3 cellular contexts compared by ENCODE assay signal in the genomic region with DNA sequence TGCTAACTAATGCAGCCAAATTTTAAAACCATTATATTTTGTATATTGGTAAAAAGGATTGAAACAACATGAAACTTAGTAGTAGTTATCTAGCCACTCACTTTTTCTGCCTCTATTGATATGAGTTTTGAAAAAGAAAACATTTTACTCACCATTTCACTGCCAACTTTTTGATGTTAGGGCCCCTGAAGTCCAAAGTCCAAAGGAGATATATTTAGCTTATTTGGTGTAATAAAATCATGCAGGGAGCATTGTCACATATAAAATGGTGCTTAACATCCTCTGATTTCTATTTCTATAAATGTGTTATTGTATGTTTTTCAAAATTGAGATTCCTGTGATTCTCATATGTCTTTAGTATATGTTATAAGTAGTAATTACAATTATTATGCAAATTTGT.
A peak's percentile ranks its signal among the peaks of the same experiment; 100 is the strongest.
TF ChIP-seq lines count a peak whose summit lies in the region.

No MANE protein-coding gene starts in this region.

TF ChIP-seq in liver, 16 proteins besides CTCF, POLR2A, EP300 and RAD21:
- TF ChIP-seq FOXA1 (IDR thresholded peaks at IDR 0.05) (no peak), HNF4A (conservative IDR thresholded peaks at IDR 0.05) (peak; percentile 33 to 34)
TF ChIP-seq in liver: peak in this region for 1.

TF ChIP-seq in HepG2, 621 proteins besides CTCF, POLR2A, EP300 and RAD21:
- TF ChIP-seq, protein P1, sequence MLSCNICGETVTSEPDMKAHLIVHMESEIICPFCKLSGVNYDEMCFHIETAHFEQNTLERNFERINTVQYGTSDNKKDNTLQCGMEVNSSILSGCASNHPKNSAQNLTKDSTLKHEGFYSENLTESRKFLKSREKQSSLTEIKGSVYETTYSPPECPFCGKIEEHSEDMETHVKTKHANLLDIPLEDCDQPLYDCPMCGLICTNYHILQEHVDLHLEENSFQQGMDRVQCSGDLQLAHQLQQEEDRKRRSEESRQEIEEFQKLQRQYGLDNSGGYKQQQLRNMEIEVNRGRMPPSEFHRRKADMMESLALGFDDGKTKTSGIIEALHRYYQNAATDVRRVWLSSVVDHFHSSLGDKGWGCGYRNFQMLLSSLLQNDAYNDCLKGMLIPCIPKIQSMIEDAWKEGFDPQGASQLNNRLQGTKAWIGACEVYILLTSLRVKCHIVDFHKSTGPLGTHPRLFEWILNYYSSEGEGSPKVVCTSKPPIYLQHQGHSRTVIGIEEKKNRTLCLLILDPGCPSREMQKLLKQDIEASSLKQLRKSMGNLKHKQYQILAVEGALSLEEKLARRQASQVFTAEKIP (CRISPR knock-in tag; IDR thresholded peaks at IDR 0.05; ENCODE audit: borderline replicate concordance): no peak
- TF ChIP-seq, protein P2, sequence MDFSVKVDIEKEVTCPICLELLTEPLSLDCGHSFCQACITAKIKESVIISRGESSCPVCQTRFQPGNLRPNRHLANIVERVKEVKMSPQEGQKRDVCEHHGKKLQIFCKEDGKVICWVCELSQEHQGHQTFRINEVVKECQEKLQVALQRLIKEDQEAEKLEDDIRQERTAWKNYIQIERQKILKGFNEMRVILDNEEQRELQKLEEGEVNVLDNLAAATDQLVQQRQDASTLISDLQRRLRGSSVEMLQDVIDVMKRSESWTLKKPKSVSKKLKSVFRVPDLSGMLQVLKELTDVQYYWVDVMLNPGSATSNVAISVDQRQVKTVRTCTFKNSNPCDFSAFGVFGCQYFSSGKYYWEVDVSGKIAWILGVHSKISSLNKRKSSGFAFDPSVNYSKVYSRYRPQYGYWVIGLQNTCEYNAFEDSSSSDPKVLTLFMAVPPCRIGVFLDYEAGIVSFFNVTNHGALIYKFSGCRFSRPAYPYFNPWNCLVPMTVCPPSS (IDR thresholded peaks at IDR 0.05): no peak
- TF ChIP-seq TGIF2 (CRISPR knock-in tag; IDR thresholded peaks at IDR 0.05): no peak
- TF ChIP-seq, protein P3, sequence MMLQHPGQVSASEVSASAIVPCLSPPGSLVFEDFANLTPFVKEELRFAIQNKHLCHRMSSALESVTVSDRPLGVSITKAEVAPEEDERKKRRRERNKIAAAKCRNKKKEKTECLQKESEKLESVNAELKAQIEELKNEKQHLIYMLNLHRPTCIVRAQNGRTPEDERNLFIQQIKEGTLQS (CRISPR knock-in tag; IDR thresholded peaks at IDR 0.05): no peak
- no peak for TF ChIP-seq XRCC5 (optimal IDR thresholded peaks at IDR 0.05; ENCODE audit: low read length)
- TF ChIP-seq ZSCAN30 (CRISPR knock-in tag; IDR thresholded peaks at IDR 0.05): no peak
- TF ChIP-seq, protein P4, sequence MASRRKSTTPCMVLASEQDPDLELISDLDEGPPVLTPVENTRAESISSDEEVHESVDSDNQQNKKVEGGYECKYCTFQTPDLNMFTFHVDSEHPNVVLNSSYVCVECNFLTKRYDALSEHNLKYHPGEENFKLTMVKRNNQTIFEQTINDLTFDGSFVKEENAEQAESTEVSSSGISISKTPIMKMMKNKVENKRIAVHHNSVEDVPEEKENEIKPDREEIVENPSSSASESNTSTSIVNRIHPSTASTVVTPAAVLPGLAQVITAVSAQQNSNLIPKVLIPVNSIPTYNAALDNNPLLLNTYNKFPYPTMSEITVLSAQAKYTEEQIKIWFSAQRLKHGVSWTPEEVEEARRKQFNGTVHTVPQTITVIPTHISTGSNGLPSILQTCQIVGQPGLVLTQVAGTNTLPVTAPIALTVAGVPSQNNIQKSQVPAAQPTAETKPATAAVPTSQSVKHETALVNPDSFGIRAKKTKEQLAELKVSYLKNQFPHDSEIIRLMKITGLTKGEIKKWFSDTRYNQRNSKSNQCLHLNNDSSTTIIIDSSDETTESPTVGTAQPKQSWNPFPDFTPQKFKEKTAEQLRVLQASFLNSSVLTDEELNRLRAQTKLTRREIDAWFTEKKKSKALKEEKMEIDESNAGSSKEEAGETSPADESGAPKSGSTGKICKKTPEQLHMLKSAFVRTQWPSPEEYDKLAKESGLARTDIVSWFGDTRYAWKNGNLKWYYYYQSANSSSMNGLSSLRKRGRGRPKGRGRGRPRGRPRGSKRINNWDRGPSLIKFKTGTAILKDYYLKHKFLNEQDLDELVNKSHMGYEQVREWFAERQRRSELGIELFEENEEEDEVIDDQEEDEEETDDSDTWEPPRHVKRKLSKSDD (CRISPR knock-in tag; IDR thresholded peaks at IDR 0.05; ENCODE audit: low read depth): no peak
- no peak for TF ChIP-seq MED13 (CRISPR knock-in tag; IDR thresholded peaks at IDR 0.05)
- no peak for TF ChIP-seq TBX3 (IDR thresholded peaks at IDR 0.05; ENCODE audit: borderline replicate concordance)
- TF ChIP-seq MXI1 (IDR thresholded peaks at IDR 0.05; ENCODE audit: borderline replicate concordance, low read depth, low read length): no peak
- TF ChIP-seq RBFOX2 (IDR thresholded peaks at IDR 0.05; ENCODE audit: low read depth, low read length): no peak
- no peak for TF ChIP-seq ZNF567 (CRISPR knock-in tag; IDR thresholded peaks at IDR 0.05; ENCODE audit: borderline replicate concordance)
- TF ChIP-seq ZNF207 (IDR thresholded peaks at IDR 0.05; ENCODE audit: borderline replicate concordance): no peak
- TF ChIP-seq ZNF343 (CRISPR knock-in tag; IDR thresholded peaks at IDR 0.05): no peak
- no peak for TF ChIP-seq ATF1 (CRISPR knock-in tag; IDR thresholded peaks at IDR 0.05)
- no peak for TF ChIP-seq NFE2L2 (IDR thresholded peaks at IDR 0.05; ENCODE audit: low read length)

TF ChIP-seq in K562, 482 proteins besides CTCF, POLR2A, EP300 and RAD21:
- TF ChIP-seq JUND (IDR thresholded peaks at IDR 0.05; ENCODE audit: borderline replicate concordance, low read depth, low read length) (no peak), JUND (tag; IDR thresholded peaks at IDR 0.05; ENCODE audit: borderline replicate concordance, low read depth, low read length) (no peak), PYGO2 (tag; IDR thresholded peaks at IDR 0.05) (no peak), ZNF785 (CRISPR knock-in tag; IDR thresholded peaks at IDR 0.05) (no peak)
